Comparison of ENCODE assay signal across 8 cellular contexts in the genomic region with DNA sequence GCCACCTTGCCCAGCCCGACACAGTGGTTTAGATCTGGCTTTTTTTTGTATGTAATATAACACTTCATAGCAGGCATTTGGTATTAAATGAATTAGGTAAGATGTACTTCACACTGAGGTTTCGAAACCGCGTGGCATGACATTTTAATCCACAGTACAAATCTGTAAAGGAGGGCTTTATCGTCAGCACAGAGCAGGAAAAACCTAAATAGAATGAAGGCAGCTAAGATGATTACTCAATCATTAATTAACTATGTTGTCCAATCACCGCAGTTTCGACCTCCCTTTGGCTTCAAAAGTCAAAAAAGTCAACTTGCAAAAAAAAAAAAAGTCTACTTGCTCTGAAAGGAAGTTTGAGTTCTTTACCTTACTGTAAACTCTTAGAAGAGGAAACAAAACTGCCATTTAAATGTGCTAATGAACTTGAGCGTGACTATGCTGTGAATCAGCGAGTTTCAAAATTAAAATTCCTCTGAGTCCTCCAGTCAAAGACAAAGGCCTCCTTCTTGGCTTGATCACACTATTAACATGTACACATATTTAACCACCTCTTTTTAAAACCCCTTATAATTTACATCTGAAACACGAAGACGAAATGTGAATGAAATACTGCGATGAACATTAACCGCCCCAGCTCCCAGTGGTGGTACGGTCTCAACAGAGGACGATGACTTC. TPM values are rescaled to one million over a fixed set of nuclear protein-coding genes. Genes with fewer than 3 reads are reported as not detected.
DNase-seq lines count a peak whose midpoint lies in the region; ATAC-seq and TF ChIP-seq lines count a peak whose summit lies in the region.

No MANE protein-coding gene starts in this region.

- H3K27me3 ChIP-seq in DOHH2 (ENCODE audit: control insufficient read depth, low read length): no peaks in the 10 kb centered on the region
- no peaks in the 10 kb centered on the region for H3K27me3 ChIP-seq in transverse colon

- H3K79me2 ChIP-seq in DOHH2 (ENCODE audit: control insufficient read depth, low read length): peaks cover 41% of the 10 kb centered on the region

- no peak for TF ChIP-seq CTCF in DOHH2 (IDR thresholded peaks at IDR 0.05; ENCODE audit: low read depth, low read length, poor library complexity, severe bottlenecking)
- no peak for TF ChIP-seq CTCF in WI38 (IDR thresholded peaks at IDR 0.05; ENCODE audit: low read depth, low read length)
- no peak for TF ChIP-seq CTCF in transverse colon (IDR thresholded peaks at IDR 0.05)

- DNase-seq in HS-5 (ENCODE audit: low read depth): peak; percentile 69
- no peak for DNase-seq in epithelial cell of prostate (ENCODE audit: low read depth, low spot score)
- DNase-seq in myocyte (ENCODE audit: low read depth): peak; percentile 12
- DNase-seq in transverse colon: peak; percentile 11
- no peak for DNase-seq in Ammon's horn (ENCODE audit: low spot score)

- no peak for TF ChIP-seq EP300 in transverse colon (IDR thresholded peaks at IDR 0.05; ENCODE audit: low read depth)

- no peaks in the 10 kb centered on the region for H3K9me2 ChIP-seq in DOHH2 (replicated peaks; ENCODE audit: control insufficient read depth, low read length)

- peak overlapping the region; percentile 90 for H3K4me2 ChIP-seq in DOHH2 (ENCODE audit: low read length)

- H3K4me1 ChIP-seq in DOHH2 (ENCODE audit: control insufficient read depth, low read length) (peaks cover 32% of the 10 kb centered on the region), transverse colon (peaks cover 3 to 37% (median 22%) of the 10 kb centered on the region in 4 donors)

- H3K27ac ChIP-seq in DOHH2 (ENCODE audit: low read depth, low read length): peak overlapping the region; percentile 89
- peak overlapping the region; percentile 98 for H3K27ac ChIP-seq in epithelial cell of prostate
- peak overlapping the region; percentile 92 to 98 (median 96) for H3K27ac ChIP-seq in transverse colon

- TF ChIP-seq POLR2A in transverse colon (IDR thresholded peaks at IDR 0.05): no peak

- H3F3A ChIP-seq in DOHH2 (ENCODE audit: control insufficient read depth, insufficient read depth): peaks cover 13% of the 10 kb centered on the region

- peaks cover 7% of the 10 kb centered on the region for H3K36me3 ChIP-seq in DOHH2 (ENCODE audit: control insufficient read depth, low read length)
- H3K36me3 ChIP-seq in transverse colon: no peaks in the 10 kb centered on the region

- intact Hi-C loops in transverse colon (cut with DNase I; ENCODE audit: low total_unique reads): no loop called here

- no peaks in the 10 kb centered on the region for H4K20me1 ChIP-seq in DOHH2 (ENCODE audit: control insufficient read depth, insufficient read depth, low read depth, low read length)

- H3K9me3 ChIP-seq in DOHH2 (ENCODE audit: control insufficient read depth, insufficient read depth, low read length): no peaks in the 10 kb centered on the region
- no peaks in the 10 kb centered on the region for H3K9me3 ChIP-seq in transverse colon

- in situ Hi-C loops in transverse colon (cut with MboI; ENCODE audit: low pct_ligation_motif_present in 1 of 4, low pct_unique_long_range_greater_than_20kb in 1 of 4, low sequenced_read_pairs in 3 of 4): no loop called here

- peak; percentile 27 for ATAC-seq in GM21367 (IDR thresholded peaks at IDR 0.05; ENCODE audit: unreplicated experiment)

- peak overlapping the region; percentile 99 for H3K4me3 ChIP-seq in DOHH2 (ENCODE audit: low read length)
- H3K4me3 ChIP-seq in WI38 (ENCODE audit: low read depth, low read length): peak overlapping the region; percentile 99
- peak overlapping the region; percentile 79 to 95 (median 88) for H3K4me3 ChIP-seq in transverse colon

- WGBS in transverse colon (ENCODE audit: low coverage in 1 of 2), 2 donors: 2 to 5% methylated on average over 9 to 15 of the region's 15 CpGs

RNA-seq across cellular contexts. Expression of a gene that starts 0.7 kb away (rescaled TPM):
- total RNA-seq in myocyte: 23.7 and 29.0 TPM in 2 replicates
- polyA plus RNA-seq in myocyte (2012): 15.8 TPM
- total RNA-seq in transverse colon: 10 to 100 TPM in 3 of 4 donors, 1 to 10 TPM in 1; 9.2 to 26.7 (median 18.6) TPM

RNA-seq across cellular contexts. Expression of a gene that starts 15.3 kb away (rescaled TPM):
- total RNA-seq in myocyte: 75.6 and 80.3 TPM in 2 replicates
- 64.3 TPM for polyA plus RNA-seq in myocyte (2012)
- total RNA-seq in transverse colon: 10 to 100 TPM; 14.3 to 77.8 (median 59.8) TPM

Comparison
In these comparisons a context has a peak if more than half of its experiments do, and no peak if none do; other contexts are left out.
1. DNase-seq: peak in HS-5 (single experiment), myocyte (single experiment) and transverse colon (single experiment); none in epithelial cell of prostate (single experiment) and Ammon's horn (single experiment).
2. Peak in every context shown above with its lines, with median percentiles within 50 percentile points of each other: H3K27ac ChIP-seq and H3K4me3 ChIP-seq.